ENCODE assay signal across 11 cellular contexts in the genomic region with DNA sequence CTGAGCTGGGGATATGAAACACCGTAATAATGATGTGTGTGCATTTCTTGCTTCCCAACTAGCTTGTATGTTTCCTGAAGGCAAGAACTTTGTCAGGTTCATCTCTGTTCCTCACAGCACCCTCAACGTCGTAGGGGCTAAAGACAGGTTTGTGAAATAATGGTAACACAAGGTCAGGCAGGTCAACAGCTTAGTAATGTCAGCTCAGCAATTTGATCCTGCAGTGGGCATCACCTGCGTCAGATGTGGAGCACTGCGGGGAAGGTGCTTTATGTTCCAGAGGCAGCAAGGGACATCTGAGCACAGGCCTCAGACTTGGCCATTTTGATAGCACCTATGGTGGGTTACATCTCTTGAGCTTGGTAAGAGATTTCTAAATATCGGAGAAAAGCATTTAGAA. TPM values are rescaled to one million over a fixed set of nuclear protein-coding genes. Genes with fewer than 3 reads are reported as not detected.
"Had no signal": no experiment of that assay in that cellular context is flagged by ENCODE, and none has a peak within 500 bp of the region (broad histone marks: within the 10 kb centered on the region; RNA-seq: fewer than 3 reads in every experiment).

No MANE protein-coding gene starts in this region.

- FAIRE-seq: HTR-8/SVneo had no signal

- DNase-seq: GM23248, GOT3, H7, HFFc6, KBM-7 had no signal

- H3K9me3 ChIP-seq: HAP-1 had no signal

- H3K9ac ChIP-seq: GM23248, KMS-11 had no signal

- H3K4me2 ChIP-seq: KMS-11 had no signal

- H3K4me1 ChIP-seq: HAP-1 had no signal

- H3K4me3 ChIP-seq: GM23248, HAP-1 had no signal

- ATAC-seq: HCT116 had no signal

- H3K27ac ChIP-seq: GM23248, KMS-11 had no signal

RNA-seq across cellular contexts. Expression of gene BTBD16, which starts 51.8 kb away (rescaled TPM):
- total RNA-seq: GM23248, H4, HFFc6 had no signal
- polyA plus RNA-seq: GM23248, IgD-negative memory B cell had no signal
